27 cellular contexts compared by ENCODE assay signal in the genomic region with DNA sequence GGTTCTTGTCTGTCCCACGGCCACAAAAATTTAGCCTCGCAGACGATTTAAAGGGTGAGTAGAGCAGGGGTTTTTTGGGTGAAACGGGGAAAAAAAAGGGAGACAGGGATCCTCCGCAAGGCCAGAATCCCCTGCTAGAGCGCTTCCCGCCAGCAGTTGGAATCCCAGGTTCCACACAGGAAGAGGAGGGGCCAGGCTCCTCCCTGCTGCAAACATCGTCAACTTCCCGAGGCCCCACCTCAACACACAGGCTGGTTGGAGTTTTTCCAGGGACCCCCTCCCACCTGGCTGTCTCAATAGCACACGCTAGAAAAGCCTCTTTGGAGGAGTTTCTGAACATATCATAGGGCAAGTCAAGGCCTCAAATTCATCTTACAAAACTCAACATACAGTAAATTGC.
"Had no signal": no experiment of that assay in that cellular context is flagged by ENCODE, and none has a peak within 500 bp of the region (broad histone marks: within the 10 kb centered on the region; RNA-seq: fewer than 3 reads in every experiment).

No MANE protein-coding gene starts in this region.

- H3K36me3 ChIP-seq: esophagus muscularis mucosa, gastroesophageal sphincter, heart left ventricle, lower lobe of right lung, neural progenitor cell, prostate gland, right atrium auricular region, sigmoid colon, stomach, tibial artery had no signal

- ATAC-seq: foreskin keratinocyte; gastroesophageal sphincter; heart left ventricle; left ventricle myocardium superior; lower lobe of right lung; mucosa of descending colon; natural killer cell treated with Interleukin-12 subunit alpha and Interleukin-12 subunit beta and Interleukin-15 and Interleukin-18, amount 100 ng/mL, for 72 hours; stimulated activated effector memory CD8-positive, alpha-beta T cell treated with anti-CD3 and anti-CD28 coated beads, Interleukin-12 subunit alpha, Interleukin-12 subunit beta, amount 100 ng/mL, for 72 hours had no signal

- H3K4me2 ChIP-seq: hepatocyte, neural progenitor cell had no signal

- DNase-seq: cerebellar nuclear complex; cortex of kidney; foreskin keratinocyte; heart left ventricle; islet precursor cell; left ventricle myocardium superior; lower lobe of right lung; mucosa of descending colon; naive B cell; nucleus accumbens; sigmoid colon; stimulated activated CD4-positive, alpha-beta T cell treated with anti-CD3 and anti-CD28 coated beads, Interleukin-2, amount 100 ng/mL, for 24 hours; stimulated activated CD4-positive, alpha-beta T cell treated with anti-CD3 and anti-CD28 coated beads, Interleukin-4, amount 100 ng/mL, for 24 hours; stimulated activated naive CD4-positive, alpha-beta T cell treated with Interleukin-2 at 50 U/mL for 16 hours; stomach; tibial artery had no signal

- H3K36me3 Mint-ChIP-seq: stimulated activated effector memory CD8-positive, alpha-beta T cell treated with anti-CD3 and anti-CD28 coated beads, Interleukin-12 subunit alpha, Interleukin-12 subunit beta, amount 100 ng/mL, for 72 hours; type B pancreatic cell had no signal

- H3K4me1 Mint-ChIP-seq: naive B cell; stimulated activated effector memory CD8-positive, alpha-beta T cell treated with anti-CD3 and anti-CD28 coated beads, Interleukin-12 subunit alpha, Interleukin-12 subunit beta, amount 100 ng/mL, for 72 hours had no signal

- H3K27ac ChIP-seq: epithelial cell of prostate, esophagus muscularis mucosa, foreskin keratinocyte, gastroesophageal sphincter, heart left ventricle, hepatocyte, lower lobe of right lung, neural progenitor cell, prostate gland, right atrium auricular region, sigmoid colon, stomach, tibial artery had no signal

- H3K4me3 Mint-ChIP-seq: mesothelial cell of epicardium; naive B cell; natural killer cell treated with Interleukin-12 subunit alpha and Interleukin-12 subunit beta and Interleukin-15 and Interleukin-18, amount 100 ng/mL, for 72 hours; neural progenitor cell; stimulated activated effector memory CD8-positive, alpha-beta T cell treated with anti-CD3 and anti-CD28 coated beads, Interleukin-12 subunit alpha, Interleukin-12 subunit beta, amount 100 ng/mL, for 72 hours; type B pancreatic cell had no signal

- H3K79me2 ChIP-seq: hepatocyte had no signal

- H3K27me3 ChIP-seq: esophagus muscularis mucosa, foreskin keratinocyte, gastroesophageal sphincter, heart left ventricle, hepatocyte, neural progenitor cell, right atrium auricular region, sigmoid colon, stomach, tibial artery had no signal

- H3K4me3 ChIP-seq: esophagus muscularis mucosa, gastroesophageal sphincter, heart left ventricle, hepatocyte, lower lobe of right lung, mucosa of descending colon, neural progenitor cell, prostate gland, right atrium auricular region, sigmoid colon, stomach, tibial artery had no signal

- H3K4me1 ChIP-seq: esophagus muscularis mucosa, gastroesophageal sphincter, lower lobe of right lung, neural progenitor cell, prostate gland had no signal

- H3K27me3 Mint-ChIP-seq: natural killer cell treated with Interleukin-12 subunit alpha and Interleukin-12 subunit beta and Interleukin-15 and Interleukin-18, amount 100 ng/mL, for 72 hours had no signal

- H3K9me3 ChIP-seq: prostate gland had no signal

- H2AFZ ChIP-seq: hepatocyte, neural progenitor cell had no signal

- H3K9ac ChIP-seq: neural progenitor cell had no signal

- H3K27ac Mint-ChIP-seq: mesothelial cell of epicardium; naive B cell; natural killer cell treated with Interleukin-12 subunit alpha and Interleukin-12 subunit beta and Interleukin-15 and Interleukin-18, amount 100 ng/mL, for 72 hours; neural progenitor cell; stimulated activated effector memory CD8-positive, alpha-beta T cell treated with anti-CD3 and anti-CD28 coated beads, Interleukin-12 subunit alpha, Interleukin-12 subunit beta, amount 100 ng/mL, for 72 hours; type B pancreatic cell had no signal
